In the genomic region with DNA sequence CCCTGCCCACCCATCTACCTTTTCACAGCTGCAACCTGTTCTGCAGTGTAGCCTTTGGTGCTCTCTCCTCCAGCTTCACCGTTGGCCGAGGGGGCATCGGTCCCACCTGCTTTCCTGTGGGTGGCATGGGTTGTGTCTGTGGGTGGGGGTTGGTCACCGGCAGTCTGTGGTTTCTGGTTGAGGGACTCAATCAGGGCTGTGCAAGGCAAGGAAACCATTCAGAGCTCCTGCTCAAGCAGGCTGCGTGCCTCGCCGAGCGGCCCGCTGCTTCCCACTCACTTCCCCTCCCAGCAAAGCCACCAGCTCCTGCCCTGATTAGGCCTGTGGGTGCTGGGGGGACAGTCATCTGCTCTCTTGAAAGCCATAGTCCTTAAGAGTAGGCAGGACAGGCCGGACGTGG, we compare ENCODE assay signal across 10 cellular contexts. TPM values are rescaled to one million over a fixed set of nuclear protein-coding genes. Genes with fewer than 3 reads are reported as not detected.
A peak's percentile ranks its signal among the peaks of the same experiment; 100 is the strongest.
DNase-seq lines count a peak whose midpoint lies in the region; ATAC-seq and TF ChIP-seq lines count a peak whose summit lies in the region.
"Had no signal": no experiment of that assay in that cellular context is flagged by ENCODE, and none has a peak within 500 bp of the region (broad histone marks: within the 10 kb centered on the region; RNA-seq: fewer than 3 reads in every experiment).

No MANE protein-coding gene starts in this region.

- peaks cover 12 to 32% of the 10 kb centered on the region in 2 donors for H3K4me1 Mint-ChIP-seq in natural killer cell treated with Interleukin-12 subunit alpha and Interleukin-12 subunit beta and Interleukin-15 and Interleukin-18, amount 100 ng/mL, for 72 hours (ENCODE audit: low read depth in 2 of 2)
- peaks cover 15 to 26% of the 10 kb centered on the region in 2 donors for H3K4me1 Mint-ChIP-seq in natural killer cell
- peaks cover 33% of the 10 kb centered on the region for H3K4me1 Mint-ChIP-seq in activated naive CD8-positive, alpha-beta T cell treated with anti-CD3 and anti-CD28 coated beads, Interleukin-2, amount 50 U/mL, for 24 hours

- peak overlapping the region; percentile 55 for H3K27ac ChIP-seq in thymus (ENCODE audit: low read depth)

- H3K27me3 ChIP-seq in thymus (ENCODE audit: control insufficient read depth, insufficient read depth), result no peaks in the 10 kb centered on the region

- H3K4me3 ChIP-seq in thymus (ENCODE audit: low read length) (no peak overlapping the region), lower leg skin (ENCODE audit: low read depth, poor library complexity, severe bottlenecking) (no peak overlapping the region)

- H3K36me3 Mint-ChIP-seq in natural killer cell treated with Interleukin-12 subunit alpha and Interleukin-12 subunit beta and Interleukin-15 and Interleukin-18, amount 100 ng/mL, for 72 hours, result no peaks in the 10 kb centered on the region
- no peaks in the 10 kb centered on the region for H3K36me3 Mint-ChIP-seq in natural killer cell
- H3K36me3 Mint-ChIP-seq in activated naive CD8-positive, alpha-beta T cell treated with anti-CD3 and anti-CD28 coated beads, Interleukin-2, amount 50 U/mL, for 24 hours (ENCODE audit: low read depth), result peaks cover 25% of the 10 kb centered on the region

- WGBS in thymus, result 30% methylated on average over 11 of the region's 11 CpGs
- 75 to 87% methylated on average over 10 to 11 of the region's 11 CpGs for WGBS in lower leg skin, 2 donors

- in situ Hi-C loops in KBM-7 (cut with MboI; ENCODE audit: low pct_unique_long_range_greater_than_20kb, low sequenced_read_pairs), result loop anchor here (25.0 kb wide), 3 partner anchors 208 to 1008 kb away; no protein-coding TSS in a partner anchor

- H3K36me3 ChIP-seq in thymus (ENCODE audit: control insufficient read depth, insufficient read depth), result peaks cover 65% of the 10 kb centered on the region

- intact Hi-C loops in natural killer cell (cut with micrococcal nuclease) (no loop called here), lower leg skin (cut with DNase I; ENCODE audit: low total_unique reads) (loop anchor here (5.0 kb wide), 1 partner anchor 293 kb away; no protein-coding TSS in a partner anchor)

- H3K9me3 ChIP-seq in thymus (ENCODE audit: control insufficient read depth), result no peaks in the 10 kb centered on the region

- H3K4me1 ChIP-seq in thymus (ENCODE audit: control insufficient read depth, insufficient read depth, low read length), result no peaks in the 10 kb centered on the region

- TF ChIP-seq CTCF in natural killer cell (IDR thresholded peaks at IDR 0.05) (no peak), lower leg skin (IDR thresholded peaks at IDR 0.05) (no peak)

- ATAC-seq in natural killer cell treated with Interleukin-12 subunit alpha and Interleukin-12 subunit beta and Interleukin-15 and Interleukin-18, amount 100 ng/mL, for 72 hours, result peak; percentile 33 to 51
- no peak for ATAC-seq in natural killer cell
- ATAC-seq in activated naive CD8-positive, alpha-beta T cell treated with anti-CD3 and anti-CD28 coated beads, Interleukin-2, amount 50 U/mL, for 24 hours, result peak; percentile 66
- ATAC-seq: Right ventricle myocardium inferior had no signal

- peak overlapping the region in 1 of 2 donors; percentile 59 for H3K27ac Mint-ChIP-seq in natural killer cell treated with Interleukin-12 subunit alpha and Interleukin-12 subunit beta and Interleukin-15 and Interleukin-18, amount 100 ng/mL, for 72 hours
- H3K27ac Mint-ChIP-seq in natural killer cell, result peak overlapping the region in 1 of 2 donors; percentile 12
- no peak overlapping the region for H3K27ac Mint-ChIP-seq in activated naive CD8-positive, alpha-beta T cell treated with anti-CD3 and anti-CD28 coated beads, Interleukin-2, amount 50 U/mL, for 24 hours

- H3K9me3 Mint-ChIP-seq in natural killer cell treated with Interleukin-12 subunit alpha and Interleukin-12 subunit beta and Interleukin-15 and Interleukin-18, amount 100 ng/mL, for 72 hours, result no peaks in the 10 kb centered on the region
- H3K9me3 Mint-ChIP-seq in natural killer cell, result no peaks in the 10 kb centered on the region
- H3K9me3 Mint-ChIP-seq in activated naive CD8-positive, alpha-beta T cell treated with anti-CD3 and anti-CD28 coated beads, Interleukin-2, amount 50 U/mL, for 24 hours, result no peaks in the 10 kb centered on the region

- no peak overlapping the region for H3K4me3 Mint-ChIP-seq in natural killer cell treated with Interleukin-12 subunit alpha and Interleukin-12 subunit beta and Interleukin-15 and Interleukin-18, amount 100 ng/mL, for 72 hours
- no peak overlapping the region for H3K4me3 Mint-ChIP-seq in natural killer cell
- H3K4me3 Mint-ChIP-seq in activated naive CD8-positive, alpha-beta T cell treated with anti-CD3 and anti-CD28 coated beads, Interleukin-2, amount 50 U/mL, for 24 hours, result no peak overlapping the region

- TF ChIP-seq POLR2A in lower leg skin (IDR thresholded peaks at IDR 0.05), result no peak

- H3K27me3 Mint-ChIP-seq in natural killer cell treated with Interleukin-12 subunit alpha and Interleukin-12 subunit beta and Interleukin-15 and Interleukin-18, amount 100 ng/mL, for 72 hours, result no peaks in the 10 kb centered on the region
- no peaks in the 10 kb centered on the region for H3K27me3 Mint-ChIP-seq in natural killer cell (ENCODE audit: low read depth in 2 of 2)
- no peaks in the 10 kb centered on the region for H3K27me3 Mint-ChIP-seq in activated naive CD8-positive, alpha-beta T cell treated with anti-CD3 and anti-CD28 coated beads, Interleukin-2, amount 50 U/mL, for 24 hours

- DNase-seq in natural killer cell treated with Interleukin-12 subunit alpha and Interleukin-12 subunit beta and Interleukin-15 and Interleukin-18, amount 100 ng/mL, for 72 hours (ENCODE audit: low spot score), result no peak
- DNase-seq in natural killer cell (no peak), KBM-7 (peak; percentile 72), NCI-H226 (no peak), lower leg skin (ENCODE audit: low spot score in 2 of 2) (no peak)
- DNase-seq in activated naive CD8-positive, alpha-beta T cell treated with anti-CD3 and anti-CD28 coated beads, Interleukin-2, amount 50 U/mL, for 24 hours, result no peak
- no peak for DNase-seq in central memory CD4-positive, alpha-beta T cell
- DNase-seq: midbrain had no signal

RNA-seq across cellular contexts. Expression of a gene that starts 9.8 kb away (rescaled TPM):
- 10 to 100 TPM; 39.5 to 39.7 TPM for total RNA-seq in natural killer cell treated with Interleukin-12 subunit alpha and Interleukin-12 subunit beta and Interleukin-15 and Interleukin-18, amount 100 ng/mL, for 72 hours
- total RNA-seq in natural killer cell, result 10 to 100 TPM; 47.3 to 54.2 (median 48.7) TPM
- polyA plus RNA-seq in thymus, result 14.6 TPM
- 10 to 100 TPM; 32.8 to 54.4 (median 48.1) TPM for total RNA-seq in lower leg skin

Comparison
In these comparisons a context has a peak if more than half of its experiments do, and no peak if none do; other contexts are left out.
1. ATAC-seq: peak in natural killer cell treated with Interleukin-12 subunit alpha and Interleukin-12 subunit beta and Interleukin-15 and Interleukin-18, amount 100 ng/mL, for 72 hours (2 of 2) and activated naive CD8-positive, alpha-beta T cell treated with anti-CD3 and anti-CD28 coated beads, Interleukin-2, amount 50 U/mL, for 24 hours (single experiment); none in natural killer cell (0 of 3).